1 cellular context compared by ENCODE assay signal in the genomic region with DNA sequence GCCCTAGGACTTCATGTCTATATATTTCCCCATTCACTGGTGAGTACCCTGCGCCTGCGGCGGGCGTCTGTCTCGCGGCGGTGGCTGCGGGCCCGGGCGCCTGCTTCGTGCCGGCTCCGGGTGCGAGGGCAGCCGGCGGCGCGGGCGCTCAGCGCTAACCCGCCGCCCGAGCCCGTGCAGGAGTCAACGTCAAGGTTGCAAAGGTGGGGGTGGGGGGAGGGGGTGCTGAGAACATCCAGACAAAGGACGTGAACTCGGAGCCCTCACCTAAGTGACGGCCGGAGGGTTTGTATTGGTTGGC.
TF ChIP-seq lines count a peak whose summit lies in the region.

No MANE protein-coding gene starts in this region.

TF ChIP-seq in K562, 482 proteins besides CTCF, POLR2A, EP300 and RAD21 (continued from another document):
- TF ChIP-seq NR2C2 (CRISPR knock-in tag; IDR thresholded peaks at IDR 0.05) (no peak), NR2C2 (tag; IDR thresholded peaks at IDR 0.05) (peak; percentile 41; the same call in 1 of the 2 replicates), NBN (IDR thresholded peaks at IDR 0.05; ENCODE audit: low read depth) (no peak), SNRNP70 (optimal IDR thresholded peaks at IDR 0.05; ENCODE audit: low read depth, low read length) (no peak), ESRRA (IDR thresholded peaks at IDR 0.05; ENCODE audit: borderline replicate concordance, low read depth) (0 out of 2 replicates have a peak, but pooled peaks have one; percentile 1), RBFOX2 (IDR thresholded peaks at IDR 0.05; ENCODE audit: low read depth, low read length) (peak; percentile 68), FOXM1 (IDR thresholded peaks at IDR 0.05; ENCODE audit: low read depth) (no peak), FOXM1 (CRISPR knock-in tag; IDR thresholded peaks at IDR 0.05; ENCODE audit: low read depth) (0 out of 2 replicates have a peak, but pooled peaks have one; percentile 3)
